Comparison of ENCODE assay signal across 8 cellular contexts in the genomic region with DNA sequence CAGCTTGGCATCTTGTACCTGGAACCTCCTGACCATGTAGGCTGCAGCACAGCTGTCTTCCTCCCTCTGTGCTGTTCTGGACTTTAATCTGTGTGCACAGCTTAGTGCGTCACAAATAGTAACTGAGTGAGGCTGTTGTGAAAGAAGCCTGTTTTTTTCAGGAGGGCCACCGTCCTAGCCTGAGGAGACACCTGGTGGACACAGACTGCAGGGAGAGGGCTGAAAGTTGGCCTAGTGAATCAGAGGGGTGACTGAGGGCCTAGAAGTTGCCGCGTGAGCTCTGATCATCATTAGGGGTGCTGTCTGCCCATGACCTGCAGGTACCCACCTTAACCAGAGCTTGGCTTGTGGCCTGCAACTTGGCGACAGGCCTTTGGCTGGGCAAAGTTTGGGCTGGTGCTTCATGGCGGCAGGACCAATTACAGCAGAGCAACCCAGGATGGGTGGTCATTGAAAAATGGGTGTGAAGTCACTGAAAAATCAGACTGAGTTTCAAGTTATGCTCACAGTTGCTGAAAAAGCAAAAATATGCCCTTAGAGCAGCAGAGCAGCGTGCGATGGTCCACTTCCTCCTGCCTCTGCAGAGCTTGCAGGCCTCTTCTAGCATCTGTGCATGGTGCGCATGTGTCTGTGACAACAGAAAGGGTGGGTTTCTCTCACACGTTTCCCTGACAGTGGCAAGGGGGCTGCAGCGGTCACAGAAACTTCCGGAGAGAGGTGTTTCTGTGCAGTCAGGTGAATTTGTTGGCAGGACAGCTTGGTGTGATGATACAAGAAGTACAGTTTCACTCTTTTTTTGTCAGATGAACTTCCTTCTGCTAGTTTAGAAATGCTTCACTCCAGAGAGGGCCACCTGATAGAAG. TPM values are rescaled to one million over a fixed set of nuclear protein-coding genes. Genes with fewer than 3 reads are reported as not detected.
A peak's percentile ranks its signal among the peaks of the same experiment; 100 is the strongest.
DNase-seq lines count a peak whose midpoint lies in the region; ATAC-seq and TF ChIP-seq lines count a peak whose summit lies in the region.

No MANE protein-coding gene starts in this region.

- H3K27ac ChIP-seq in GM23338 (ENCODE audit: low read depth), result no peak overlapping the region

- H3K79me2 ChIP-seq in GM23338 (replicated peaks; ENCODE audit: insufficient read depth) (no peaks in the 10 kb centered on the region), Loucy (ENCODE audit: insufficient read depth, low read length) (no peaks in the 10 kb centered on the region)

- peaks cover 37% of the 10 kb centered on the region for H3K27me3 ChIP-seq in GM23338 (ENCODE audit: insufficient read depth)
- H3K27me3 ChIP-seq in Loucy (ENCODE audit: insufficient read depth, low read length, poor library complexity, severe bottlenecking), result no peaks in the 10 kb centered on the region

- H4K20me1 ChIP-seq in GM23338 (replicated peaks; ENCODE audit: insufficient read depth) (no peaks in the 10 kb centered on the region; the same call in none of the 2 replicates), Loucy (ENCODE audit: insufficient read depth, low read length, poor library complexity, severe bottlenecking) (no peaks in the 10 kb centered on the region)

- H3K4me3 Mint-ChIP-seq in GM23338 (no peak overlapping the region), memory B cell (peak overlapping the region; percentile 77)
- no peak overlapping the region for H3K4me3 Mint-ChIP-seq in activated T-helper 2 cell treated with anti-CD3 and anti-CD28 coated beads, Interferon-gamma antibody, Interleukin-2, Interleukin-4, amounts not matched to agents 10 μg/mL and 5 μg/mL and 100 μg/mL, durations not matched to agents 14 hours and 24 hours and 36 hours (ENCODE audit: low read depth)
- no peak overlapping the region for H3K4me3 Mint-ChIP-seq in activated T-cell treated with anti-CD3 and anti-CD28 coated beads, Interleukin-2, amount 50 U/mL, for 72 hours

- ATAC-seq in GM18505 (IDR thresholded peaks at IDR 0.05; ENCODE audit: unreplicated experiment) (peak; percentile 72), GM23338 (peak; percentile 11), memory B cell (ENCODE audit: low read depth) (peak; percentile 70)
- ATAC-seq in activated T-cell treated with anti-CD3 and anti-CD28 coated beads, Interleukin-2, amount 50 U/mL, for 72 hours (replicated peaks in 1 of 2), result no peak

- peaks cover 54% of the 10 kb centered on the region for H3K4me1 Mint-ChIP-seq in GM23338
- peaks cover 37% of the 10 kb centered on the region for H3K4me1 Mint-ChIP-seq in memory B cell
- H3K4me1 Mint-ChIP-seq in activated T-helper 2 cell treated with anti-CD3 and anti-CD28 coated beads, Interferon-gamma antibody, Interleukin-2, Interleukin-4, amounts not matched to agents 10 μg/mL and 5 μg/mL and 100 μg/mL, durations not matched to agents 14 hours and 24 hours and 36 hours (ENCODE audit: low read depth), result no peaks in the 10 kb centered on the region
- H3K4me1 Mint-ChIP-seq in activated T-cell treated with anti-CD3 and anti-CD28 coated beads, Interleukin-2, amount 50 U/mL, for 72 hours (ENCODE audit: low read depth), result no peaks in the 10 kb centered on the region

- H3F3A ChIP-seq in GM23338 (replicated peaks; ENCODE audit: low read depth), result 0 out of 2 replicates have a peak, but pooled peaks cover 3% of the 10 kb centered on the region
- H3F3A ChIP-seq in Loucy (ENCODE audit: low read depth), result no peaks in the 10 kb centered on the region

- TF ChIP-seq POLR2A in GM18505 (IDR thresholded peaks at IDR 0.05; ENCODE audit: borderline replicate concordance, extremely low read depth, insufficient read depth, insufficient read length), result no peak

- no peak for DNase-seq in GM23338 (ENCODE audit: low spot score)
- peak; percentile 39 to 57 for DNase-seq in memory B cell (ENCODE audit: low spot score in 2 of 2)
- DNase-seq in activated gamma-delta T cell (lab: John Stamatoyannopoulos, UW), result no peak
- DNase-seq in activated T-helper 2 cell treated with anti-CD3 and anti-CD28 coated beads, Interferon-gamma antibody, Interleukin-2, Interleukin-4, amounts not matched to agents 10 μg/mL and 5 μg/mL and 100 μg/mL, durations not matched to agents 14 hours and 24 hours and 36 hours (ENCODE audit: low spot score), result no peak
- DNase-seq in activated T-cell treated with anti-CD3 and anti-CD28 coated beads, Interleukin-2, amount 50 U/mL, for 72 hours, result no peak
- no peak for DNase-seq in head of caudate nucleus

- H3K36me3 Mint-ChIP-seq in GM23338 (ENCODE audit: low read depth) (no peaks in the 10 kb centered on the region), memory B cell (peaks cover 3% of the 10 kb centered on the region)
- no peaks in the 10 kb centered on the region for H3K36me3 Mint-ChIP-seq in activated T-helper 2 cell treated with anti-CD3 and anti-CD28 coated beads, Interferon-gamma antibody, Interleukin-2, Interleukin-4, amounts not matched to agents 10 μg/mL and 5 μg/mL and 100 μg/mL, durations not matched to agents 14 hours and 24 hours and 36 hours (ENCODE audit: low read depth)
- peaks cover 0 to 2% of the 10 kb centered on the region in 2 donors for H3K36me3 Mint-ChIP-seq in activated T-cell treated with anti-CD3 and anti-CD28 coated beads, Interleukin-2, amount 50 U/mL, for 72 hours (ENCODE audit: insufficient read depth in 2 of 2)

- H3K4me2 ChIP-seq in GM23338, result no peak overlapping the region
- no peak overlapping the region for H3K4me2 ChIP-seq in Loucy (ENCODE audit: low read depth, low read length, poor library complexity, severe bottlenecking)

- H3K4me3 ChIP-seq in GM23338 (no peak overlapping the region), Loucy (ENCODE audit: low read length, poor library complexity, severe bottlenecking) (no peak overlapping the region)

- H3K36me3 ChIP-seq in GM23338 (ENCODE audit: insufficient read depth), result no peaks in the 10 kb centered on the region
- no peaks in the 10 kb centered on the region for H3K36me3 ChIP-seq in Loucy (ENCODE audit: insufficient read depth, low read length)

- no peak overlapping the region for H3K27ac Mint-ChIP-seq in GM23338
- peak overlapping the region; percentile 90 for H3K27ac Mint-ChIP-seq in memory B cell
- H3K27ac Mint-ChIP-seq in activated T-helper 2 cell treated with anti-CD3 and anti-CD28 coated beads, Interferon-gamma antibody, Interleukin-2, Interleukin-4, amounts not matched to agents 10 μg/mL and 5 μg/mL and 100 μg/mL, durations not matched to agents 14 hours and 24 hours and 36 hours, result no peak overlapping the region
- H3K27ac Mint-ChIP-seq in activated T-cell treated with anti-CD3 and anti-CD28 coated beads, Interleukin-2, amount 50 U/mL, for 72 hours, result no peak overlapping the region

- intact Hi-C loops in activated T-helper 2 cell treated with anti-CD3 and anti-CD28 coated beads, Interferon-gamma antibody, Interleukin-2, Interleukin-4, amounts not matched to agents 10 μg/mL and 5 μg/mL and 100 μg/mL, durations not matched to agents 14 hours and 24 hours and 36 hours (cut with micrococcal nuclease), result no loop called here
- intact Hi-C loops in head of caudate nucleus (cut with DNase I), result no loop called here

- no peak overlapping the region for H3K9ac ChIP-seq in Loucy (ENCODE audit: low read depth, low read length, poor library complexity, severe bottlenecking)

- H3K9me3 ChIP-seq in Loucy (ENCODE audit: insufficient read depth, low read depth, low read length), result no peaks in the 10 kb centered on the region

- H2AFZ ChIP-seq in GM23338 (no peak overlapping the region), Loucy (ENCODE audit: low read length) (no peak overlapping the region)

- peaks cover 41% of the 10 kb centered on the region for H3K4me1 ChIP-seq in GM23338 (ENCODE audit: insufficient read depth)
- H3K4me1 ChIP-seq in Loucy (ENCODE audit: insufficient read depth, low read length, poor library complexity, severe bottlenecking), result no peaks in the 10 kb centered on the region

- H3K27me3 Mint-ChIP-seq in GM23338 (ENCODE audit: insufficient read depth, low read depth, poor library complexity) (peaks cover 41% of the 10 kb centered on the region), memory B cell (no peaks in the 10 kb centered on the region)
- peaks cover 9% of the 10 kb centered on the region for H3K27me3 Mint-ChIP-seq in activated T-helper 2 cell treated with anti-CD3 and anti-CD28 coated beads, Interferon-gamma antibody, Interleukin-2, Interleukin-4, amounts not matched to agents 10 μg/mL and 5 μg/mL and 100 μg/mL, durations not matched to agents 14 hours and 24 hours and 36 hours (ENCODE audit: low read depth)
- peaks cover 26% of the 10 kb centered on the region for H3K27me3 Mint-ChIP-seq in activated T-cell treated with anti-CD3 and anti-CD28 coated beads, Interleukin-2, amount 50 U/mL, for 72 hours (ENCODE audit: low read depth)

- TF ChIP-seq CTCF in GM23338 (conservative IDR thresholded peaks at IDR 0.05; ENCODE audit: low read depth in 2 of 2) (peak; percentile 25 to 60), Loucy (conservative IDR thresholded peaks at IDR 0.05; ENCODE audit: low read length) (peak; percentile 24; the same call in 1 of the 2 replicates)

- H3K9me3 Mint-ChIP-seq in GM23338 (no peaks in the 10 kb centered on the region; the same call in 2 of the 3 replicates), memory B cell (no peaks in the 10 kb centered on the region)
- no peaks in the 10 kb centered on the region for H3K9me3 Mint-ChIP-seq in activated T-helper 2 cell treated with anti-CD3 and anti-CD28 coated beads, Interferon-gamma antibody, Interleukin-2, Interleukin-4, amounts not matched to agents 10 μg/mL and 5 μg/mL and 100 μg/mL, durations not matched to agents 14 hours and 24 hours and 36 hours
- H3K9me3 Mint-ChIP-seq in activated T-cell treated with anti-CD3 and anti-CD28 coated beads, Interleukin-2, amount 50 U/mL, for 72 hours, result no peaks in the 10 kb centered on the region

- no peaks in the 10 kb centered on the region for H3K9me2 ChIP-seq in GM23338 (ENCODE audit: insufficient read depth)
- H3K9me2 ChIP-seq in Loucy (replicated peaks; ENCODE audit: low read depth, low read length), result no peaks in the 10 kb centered on the region

TF ChIP-seq in GM23338, 12 proteins besides CTCF, POLR2A, EP300 and RAD21 (continues in another document):
- TF ChIP-seq POLR2AphosphoS5 (IDR thresholded peaks at IDR 0.05; ENCODE audit: low read depth) (no peak), STAT1 (IDR thresholded peaks at IDR 0.05; ENCODE audit: unreplicated experiment) (no peak)

RNA-seq across cellular contexts. Expression of a gene that starts 9.6 kb away (rescaled TPM):
- 0.19 and 0.52 TPM in 2 replicates for total RNA-seq in GM23338 (2014; rRNA removed; shearing (Covaris generic))
- polyA plus RNA-seq in GM23338 (2016; fragmentation: Nextera tagmentation; extraction: Ambion mirVana), result 0.16 and 0.19 TPM in 2 replicates
- total RNA-seq in activated T-helper 2 cell treated with anti-CD3 and anti-CD28 coated beads, Interferon-gamma antibody, Interleukin-2, Interleukin-4, amounts not matched to agents 10 μg/mL and 5 μg/mL and 100 μg/mL, durations not matched to agents 14 hours and 24 hours and 36 hours, result 0.05 and 0.11 TPM in 2 replicates
- under 1 TPM in 1 of 2 donors, not detected in 1; 0.07 TPM for total RNA-seq in activated T-cell treated with anti-CD3 and anti-CD28 coated beads, Interleukin-2, amount 50 U/mL, for 72 hours

RNA-seq across cellular contexts. Expression of a gene that starts 25.7 kb away (rescaled TPM):
- total RNA-seq in GM23338 (2014; rRNA removed; shearing (Covaris generic)), result 15.0 and 16.8 TPM in 2 replicates
- 6.0 and 7.2 TPM in 2 replicates for polyA plus RNA-seq in GM23338 (2016; fragmentation: Nextera tagmentation; extraction: Ambion mirVana)
- total RNA-seq in activated T-helper 2 cell treated with anti-CD3 and anti-CD28 coated beads, Interferon-gamma antibody, Interleukin-2, Interleukin-4, amounts not matched to agents 10 μg/mL and 5 μg/mL and 100 μg/mL, durations not matched to agents 14 hours and 24 hours and 36 hours, result 11.5 and 11.9 TPM in 2 replicates
- total RNA-seq in activated T-cell treated with anti-CD3 and anti-CD28 coated beads, Interleukin-2, amount 50 U/mL, for 72 hours, result 10 to 100 TPM; 10.7 to 11.0 TPM

Comparison
In these comparisons a context has a peak if more than half of its experiments do, and no peak if none do; other contexts are left out.
1. ATAC-seq: peak in GM18505 (single experiment), GM23338 (single experiment) and memory B cell (single experiment); none in activated T-cell treated with anti-CD3 and anti-CD28 coated beads, Interleukin-2, amount 50 U/mL, for 72 hours (0 of 2).
2. DNase-seq: peak in memory B cell (2 of 2); none in GM23338 (single experiment), activated gamma-delta T cell (single experiment), activated T-helper 2 cell treated with anti-CD3 and anti-CD28 coated beads, Interferon-gamma antibody, Interleukin-2, Interleukin-4, amounts not matched to agents 10 μg/mL and 5 μg/mL and 100 μg/mL, durations not matched to agents 14 hours and 24 hours and 36 hours (single experiment), activated T-cell treated with anti-CD3 and anti-CD28 coated beads, Interleukin-2, amount 50 U/mL, for 72 hours (0 of 2) and head of caudate nucleus (0 of 42).